ENCODE assay signal across 19 cellular contexts in genomic region chr6:705047-705446, GRCh38. TPM values are rescaled to one million over a fixed set of nuclear protein-coding genes. Genes with fewer than 3 reads are reported as not detected.
"Had no signal": no experiment of that assay in that cellular context is flagged by ENCODE, and none has a peak within 500 bp of the region (broad histone marks: within the 10 kb centered on the region; RNA-seq: fewer than 3 reads in every experiment).

No MANE protein-coding gene starts in this region.

- ATAC-seq: activated CD8-positive, alpha-beta memory T cell treated with anti-CD3 and anti-CD28 coated beads, Interleukin-2, amount 10 ng/mL, durations not matched to agents 7 days and 5 days; effector memory CD8-positive, alpha-beta T cell; mucosa of descending colon; natural killer cell; right cardiac atrium; stimulated activated effector memory CD8-positive, alpha-beta T cell treated with anti-CD3 and anti-CD28 coated beads, Interleukin-12 subunit alpha, Interleukin-12 subunit beta, amount 100 ng/mL, for 72 hours had no signal

- H3K4me3 Mint-ChIP-seq: activated CD8-positive, alpha-beta memory T cell treated with anti-CD3 and anti-CD28 coated beads, Interleukin-2, amount 10 ng/mL, durations not matched to agents 7 days and 5 days; activated naive CD4-positive, alpha-beta T cell treated with anti-CD3 and anti-CD28 coated beads, Interleukin-2, amount 50 U/mL, for 24 hours; activated T-cell treated with anti-CD3 and anti-CD28 coated beads, Interleukin-2, amount 50 U/mL, for 24 hours; central memory CD8-positive, alpha-beta T cell; effector memory CD8-positive, alpha-beta T cell; natural killer cell; stimulated activated effector memory CD8-positive, alpha-beta T cell treated with anti-CD3 and anti-CD28 coated beads, Interleukin-12 subunit alpha, Interleukin-12 subunit beta, amount 100 ng/mL, for 72 hours; T-helper 2 cell treated with Interferon-gamma antibody and Interleukin-4, amounts not matched to agents 5 μg/mL and 100 μg/mL, for 36 hours had no signal

- H3K36me3 ChIP-seq: transverse colon had no signal

- H3K9me3 Mint-ChIP-seq: activated naive CD4-positive, alpha-beta T cell treated with anti-CD3 and anti-CD28 coated beads, Interleukin-2, amount 50 U/mL, for 24 hours; activated T-cell treated with anti-CD3 and anti-CD28 coated beads, Interleukin-2, amount 50 U/mL, for 24 hours; central memory CD8-positive, alpha-beta T cell; effector memory CD8-positive, alpha-beta T cell; natural killer cell; stimulated activated effector memory CD8-positive, alpha-beta T cell treated with anti-CD3 and anti-CD28 coated beads, Interleukin-12 subunit alpha, Interleukin-12 subunit beta, amount 100 ng/mL, for 72 hours; T-helper 2 cell treated with Interferon-gamma antibody and Interleukin-4, amounts not matched to agents 5 μg/mL and 100 μg/mL, for 36 hours had no signal

- H3K27me3 Mint-ChIP-seq: central memory CD8-positive, alpha-beta T cell had no signal

- DNase-seq: activated CD4-positive, alpha-beta T cell treated with anti-CD3 and anti-CD28 coated beads, Interleukin-2, amount 50 U/mL, for 4 hours; activated CD4-positive, CD25-positive, alpha-beta regulatory T cell treated with anti-CD3 and anti-CD28 coated beads, Interleukin-2, amount 50 U/mL, for 72 hours; activated CD8-positive, alpha-beta memory T cell treated with anti-CD3 and anti-CD28 coated beads, Interleukin-2, amount 10 ng/mL, durations not matched to agents 7 days and 5 days; activated effector memory CD4-positive, alpha-beta T cell treated with Interleukin-2 at 50 U/mL for 16 hours; activated T-cell treated with anti-CD3 and anti-CD28 coated beads, Interleukin-2, amount 50 U/mL, for 24 hours; effector memory CD8-positive, alpha-beta T cell; erythroblast; hypothalamus; mucosa of descending colon; natural killer cell; nucleus accumbens; right cardiac atrium; transverse colon had no signal

- H3K27ac Mint-ChIP-seq: activated CD8-positive, alpha-beta memory T cell treated with anti-CD3 and anti-CD28 coated beads, Interleukin-2, amount 10 ng/mL, durations not matched to agents 7 days and 5 days; activated naive CD4-positive, alpha-beta T cell treated with anti-CD3 and anti-CD28 coated beads, Interleukin-2, amount 50 U/mL, for 24 hours; activated T-cell treated with anti-CD3 and anti-CD28 coated beads, Interleukin-2, amount 50 U/mL, for 24 hours; effector memory CD8-positive, alpha-beta T cell; natural killer cell; progenitor cell of endocrine pancreas; stimulated activated effector memory CD8-positive, alpha-beta T cell treated with anti-CD3 and anti-CD28 coated beads, Interleukin-12 subunit alpha, Interleukin-12 subunit beta, amount 100 ng/mL, for 72 hours; T-helper 2 cell treated with Interferon-gamma antibody and Interleukin-4, amounts not matched to agents 5 μg/mL and 100 μg/mL, for 36 hours had no signal

- H3K4me2 ChIP-seq: smooth muscle cell had no signal

- H3K4me3 ChIP-seq: mucosa of descending colon, smooth muscle cell, transverse colon had no signal

- H3K9me3 ChIP-seq: mucosa of descending colon, transverse colon had no signal

- H3K36me3 Mint-ChIP-seq: activated naive CD4-positive, alpha-beta T cell treated with anti-CD3 and anti-CD28 coated beads, Interleukin-2, amount 50 U/mL, for 24 hours; natural killer cell; stimulated activated effector memory CD8-positive, alpha-beta T cell treated with anti-CD3 and anti-CD28 coated beads, Interleukin-12 subunit alpha, Interleukin-12 subunit beta, amount 100 ng/mL, for 72 hours had no signal

RNA-seq across cellular contexts. Expression of gene HUS1B, which starts 48.1 kb away (rescaled TPM):
- polyA plus RNA-seq: right cardiac atrium had no signal
